In genomic region chr11:79018371-79018849, GRCh38 we compare ENCODE assay signal across 14 cellular contexts.
DNase-seq lines count a peak whose midpoint lies in the region; ATAC-seq and TF ChIP-seq lines count a peak whose summit lies in the region.
"Had no signal": no experiment of that assay in that cellular context is flagged by ENCODE, and none has a peak within 500 bp of the region (broad histone marks: within the 10 kb centered on the region; RNA-seq: fewer than 3 reads in every experiment).

No MANE protein-coding gene starts in this region.

- TF ChIP-seq POLR2A in spleen (IDR thresholded peaks at IDR 0.05), result no peak

- H3K9me3 ChIP-seq in spleen (no peaks in the 10 kb centered on the region), tibial artery (no peaks in the 10 kb centered on the region)
- H3K9me3 ChIP-seq: BLaER1, right lobe of liver had no signal

- DNase-seq in A172 (ENCODE audit: low spot score) (peak; percentile 38), HFF-Myc (ENCODE audit: extremely low read depth, low read depth) (peak; percentile 90), astrocyte of the cerebellum (ENCODE audit: low read depth) (peak; percentile 77), iris pigment epithelial cell (ENCODE audit: low read depth) (peak; percentile 82), spleen (no peak), CD14-positive monocyte (ENCODE audit: low spot score) (no peak), tibial artery (no peak)
- DNase-seq: foreskin melanocyte, NCI-H1417, right lobe of liver, T-cell had no signal

- H3K27ac Mint-ChIP-seq in CD14-positive monocyte, result no peak overlapping the region
- H3K27ac Mint-ChIP-seq: T-cell had no signal

- peaks cover 70 to 82% (median 70%) of the 10 kb centered on the region in 3 donors for H3K27me3 Mint-ChIP-seq in CD14-positive monocyte (ENCODE audit: low read depth in 3 of 3)

- H3K27ac ChIP-seq in spleen (no peak overlapping the region), tibial artery (no peak overlapping the region)
- H3K27ac ChIP-seq: BLaER1, right lobe of liver had no signal

- in situ Hi-C loops in astrocyte of the cerebellum (cut with HindIII; ENCODE audit: low sequenced_read_pairs), result no loop called here

- intact Hi-C loops in spleen (cut with DNase I; ENCODE audit: low total_unique reads) (no loop called here), CD14-positive monocyte (cut with micrococcal nuclease) (no loop called here), tibial artery (cut with DNase I; ENCODE audit: low total_unique reads) (no loop called here)

- H3K36me3 Mint-ChIP-seq in CD14-positive monocyte, result no peaks in the 10 kb centered on the region
- H3K36me3 Mint-ChIP-seq: T-cell had no signal

- ATAC-seq in HG03280 (IDR thresholded peaks at IDR 0.05; ENCODE audit: unreplicated experiment), result no peak
- ATAC-seq: T-cell had no signal

- H3K4me3 Mint-ChIP-seq in CD14-positive monocyte, result peak overlapping the region in 1 of 2 donors; percentile 17
- H3K4me3 Mint-ChIP-seq: central memory CD8-positive, alpha-beta T cell; T-cell had no signal

- H3K36me3 ChIP-seq in spleen, result no peaks in the 10 kb centered on the region
- no peaks in the 10 kb centered on the region for H3K36me3 ChIP-seq in tibial artery
- H3K36me3 ChIP-seq: right lobe of liver had no signal

- H3K27me3 ChIP-seq in spleen (replicated peaks in 1 of 7) (peaks cover 0 to 43% (median 5%) of the 10 kb centered on the region in 7 donors), tibial artery (no peaks in the 10 kb centered on the region)
- H3K27me3 ChIP-seq: BLaER1, right lobe of liver had no signal

- peaks cover 0 to 3% (median 0%) of the 10 kb centered on the region in 7 donors for H3K9me3 Mint-ChIP-seq in CD14-positive monocyte
- H3K9me3 Mint-ChIP-seq: central memory CD8-positive, alpha-beta T cell; T-cell had no signal

- no peak overlapping the region for H3K4me3 ChIP-seq in HFF-Myc (replicated peaks; ENCODE audit: low read depth, low read length)
- no peak overlapping the region for H3K4me3 ChIP-seq in astrocyte of the cerebellum (ENCODE audit: low read depth, low read length)
- no peak overlapping the region for H3K4me3 ChIP-seq in spleen
- H3K4me3 ChIP-seq in tibial artery, result no peak overlapping the region
- H3K4me3 ChIP-seq: BLaER1, right lobe of liver had no signal

- WGBS in spleen, 5 donors, result 3 to 11% (median 8%) methylated on average over 3 of the region's 3 CpGs

- no peaks in the 10 kb centered on the region for H3K4me1 Mint-ChIP-seq in CD14-positive monocyte
- H3K4me1 Mint-ChIP-seq: central memory CD8-positive, alpha-beta T cell; T-cell had no signal

- TF ChIP-seq CTCF in HFF-Myc (IDR thresholded peaks at IDR 0.05; ENCODE audit: low read depth, low read length, missing control alignments), result no peak
- no peak for TF ChIP-seq CTCF in astrocyte of the cerebellum (IDR thresholded peaks at IDR 0.05; ENCODE audit: low read depth, low read length, missing control alignments)
- no peak for TF ChIP-seq CTCF in spleen (IDR thresholded peaks at IDR 0.05 in 8 of 11, conservative IDR thresholded peaks at IDR 0.05 in 3 of 11)
- TF ChIP-seq CTCF in CD14-positive monocyte (IDR thresholded peaks at IDR 0.05), result no peak
- no peak for TF ChIP-seq CTCF in tibial artery (IDR thresholded peaks at IDR 0.05)

- H3K4me1 ChIP-seq in spleen, result no peaks in the 10 kb centered on the region
- no peaks in the 10 kb centered on the region for H3K4me1 ChIP-seq in tibial artery
- H3K4me1 ChIP-seq: BLaER1, right lobe of liver had no signal

Comparison
In these comparisons a context has a peak if more than half of its experiments do, and no peak if none do; other contexts are left out.
1. DNase-seq: peak in A172 (single experiment), HFF-Myc (single experiment), astrocyte of the cerebellum (single experiment) and iris pigment epithelial cell (single experiment); none in spleen (single experiment), CD14-positive monocyte (single experiment) and tibial artery (0 of 2).